Comparison of ENCODE assay signal across 12 cellular contexts in the genomic region with DNA sequence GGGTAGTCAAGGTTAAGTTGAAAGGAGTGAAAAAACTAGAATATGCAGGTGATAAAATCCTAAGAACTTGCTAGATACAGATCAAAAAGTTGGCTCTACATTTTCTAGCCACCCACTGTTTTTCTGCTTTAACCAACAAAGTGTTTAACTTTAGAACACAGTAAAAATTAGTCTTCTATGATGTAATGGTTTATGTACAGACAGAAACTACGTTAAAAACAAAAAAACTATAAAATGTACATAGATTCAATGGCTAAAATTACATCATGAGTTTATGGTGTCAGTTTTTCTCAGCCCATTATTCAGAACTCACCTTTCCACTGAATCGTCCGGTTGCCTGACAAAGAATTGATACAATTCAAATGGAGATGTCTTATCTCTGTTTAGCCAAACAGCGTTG. TPM values are rescaled to one million over a fixed set of nuclear protein-coding genes. Genes with fewer than 3 reads are reported as not detected.
DNase-seq lines count a peak whose midpoint lies in the region; ATAC-seq, FAIRE-seq and TF ChIP-seq lines count a peak whose summit lies in the region.
"Had no signal": no experiment of that assay in that cellular context is flagged by ENCODE, and none has a peak within 500 bp of the region (broad histone marks: within the 10 kb centered on the region; RNA-seq: fewer than 3 reads in every experiment).

No MANE protein-coding gene starts in this region.

- H3K4me3 ChIP-seq in Panc1 (ENCODE audit: low read depth in 2 of 2, low read length in 2 of 2) (peak overlapping the region; percentile 93 to 98), epithelial cell of esophagus (ENCODE audit: low read length) (peak overlapping the region; percentile 98), retinal pigment epithelial cell (ENCODE audit: low read length) (peak overlapping the region; percentile 99)
- H3K4me3 ChIP-seq: prostate gland had no signal

- peak overlapping the region; percentile 95 for H3K27ac Mint-ChIP-seq in activated CD4-positive, alpha-beta T cell treated with anti-CD3 and anti-CD28 coated beads for 36 hours

- no peak for DNase-seq in activated CD4-positive, alpha-beta T cell treated with anti-CD3 and anti-CD28 coated beads for 36 hours
- DNase-seq in activated CD4-positive, alpha-beta T cell treated with anti-CD3 and anti-CD28 coated beads, Interleukin-2, amount 50 U/mL, for 1 hour, result no peak
- DNase-seq in Panc1 (ENCODE audit: low read depth, low spot score) (no peak), epithelial cell of esophagus (ENCODE audit: low read depth) (no peak), retinal pigment epithelial cell (ENCODE audit: low read depth) (no peak), HEK293T (ENCODE audit: extremely low spot score) (no peak), NOMO-1 (lab: John Stamatoyannopoulos, UW; ENCODE audit: unreplicated experiment in 2 of 2) (no peak), GM12892 (ENCODE audit: insufficient read length) (no peak)
- DNase-seq: activated CD4-positive, alpha-beta T cell treated with anti-CD3 and anti-CD28 coated beads for 4 hours; caudate nucleus; NCI-H526 had no signal

- POLR2A ChIA-PET in activated CD4-positive, alpha-beta T cell treated with anti-CD3 and anti-CD28 coated beads for 36 hours (lab: Charles Lee), result no interaction called here
- POLR2A ChIA-PET in Panc1 (lab: Charles Lee), result no interaction called here
- POLR2A ChIA-PET in HEK293T (lab: Yijun Ruan, JAX), result no interaction called here

- peaks cover 29% of the 10 kb centered on the region for H3K36me3 Mint-ChIP-seq in activated CD4-positive, alpha-beta T cell treated with anti-CD3 and anti-CD28 coated beads for 36 hours (ENCODE audit: low read depth)

- H3K9me3 ChIP-seq in Panc1 (ENCODE audit: control insufficient read depth, insufficient read depth, low read depth, low read length), result no peaks in the 10 kb centered on the region
- H3K9me3 ChIP-seq: prostate gland had no signal

- TF ChIP-seq CTCF in Panc1 (IDR thresholded peaks at IDR 0.05), result no peak
- TF ChIP-seq CTCF in epithelial cell of esophagus (IDR thresholded peaks at IDR 0.05; ENCODE audit: insufficient read depth, low read depth, low read length, missing control alignments), result no peak
- no peak for TF ChIP-seq CTCF in retinal pigment epithelial cell (conservative IDR thresholded peaks at IDR 0.05; ENCODE audit: low read depth, low read length)

- H3K4me1 Mint-ChIP-seq in activated CD4-positive, alpha-beta T cell treated with anti-CD3 and anti-CD28 coated beads for 36 hours, result peaks cover 20% of the 10 kb centered on the region

- TF ChIP-seq POLR2A in GM12892 (IDR thresholded peaks at IDR 0.05; ENCODE audit: low read depth, low read length), result no peak

- in situ Hi-C loops in Panc1 (cut with HindIII; ENCODE audit: low pct_unique_long_range_greater_than_20kb, low sequenced_read_pairs), result no loop called here

- no peaks in the 10 kb centered on the region; the same call in 1 of the 2 replicates for H3K27me3 ChIP-seq in Panc1 (ENCODE audit: control insufficient read depth, insufficient read depth, low read length)

- peak overlapping the region; percentile 88 for H3K4me3 Mint-ChIP-seq in activated CD4-positive, alpha-beta T cell treated with anti-CD3 and anti-CD28 coated beads for 36 hours

- H3K36me3 ChIP-seq in Panc1 (ENCODE audit: control insufficient read depth, insufficient read depth, low read length), result peaks cover 27% of the 10 kb centered on the region
- H3K36me3 ChIP-seq: prostate gland had no signal

- CTCF ChIA-PET in activated CD4-positive, alpha-beta T cell treated with anti-CD3 and anti-CD28 coated beads for 36 hours (lab: Charles Lee), result interaction anchor here (3.1 to 3.6 kb wide), 2 partner anchors 12 to 1268 kb away, joined by 12 to 56 read pairs; partner anchors contain the start of gene ALG10
- CTCF ChIA-PET in Panc1 (lab: Charles Lee), result no interaction called here
- CTCF ChIA-PET in HEK293T (lab: Yijun Ruan, JAX), result no interaction called here

- intact Hi-C loops in activated CD4-positive, alpha-beta T cell treated with anti-CD3 and anti-CD28 coated beads for 36 hours (cut with DNase I, micrococcal nuclease), result loop anchor here (5.0 to 10.0 kb wide), 2 partner anchors 1009 to 1096 kb away; partner anchors contain the start of gene ETFBKMT (in 1 of the 2)
- intact Hi-C loops in Panc1 (cut with micrococcal nuclease; ENCODE audit: unreplicated experiment), result no loop called here

- ATAC-seq in activated CD4-positive, alpha-beta T cell treated with anti-CD3 and anti-CD28 coated beads for 36 hours, result no peak
- no peak for ATAC-seq in Panc1

- no peak for FAIRE-seq in GM12892 (lab: Jason Lieb, UNC)

- H3K27ac ChIP-seq in Panc1 (ENCODE audit: low read length), result peak overlapping the region; percentile 99

- H3K4me1 ChIP-seq in Panc1 (ENCODE audit: control insufficient read depth, insufficient read depth, low read length), result peaks cover 10% of the 10 kb centered on the region

- no TSS peak for BruUV-seq in Panc1 (replicated peaks; lab: Mats Ljungman, UMichigan)

- no peaks in the 10 kb centered on the region for H3K27me3 Mint-ChIP-seq in activated CD4-positive, alpha-beta T cell treated with anti-CD3 and anti-CD28 coated beads for 36 hours

- H3K9me3 Mint-ChIP-seq in activated CD4-positive, alpha-beta T cell treated with anti-CD3 and anti-CD28 coated beads for 36 hours (ENCODE audit: low read depth), result no peaks in the 10 kb centered on the region

TF ChIP-seq in HEK293T, 16 proteins besides CTCF, POLR2A, EP300 and RAD21:
- no peak for TF ChIP-seq ARNT (IDR thresholded peaks at IDR 0.05)
- TF ChIP-seq BHLHE40 (IDR thresholded peaks at IDR 0.05; ENCODE audit: borderline replicate concordance), result no peak
- TF ChIP-seq SUZ12 (IDR thresholded peaks at IDR 0.05), result no peak

RNA-seq across cellular contexts. Expression of gene YARS2, which starts 2.1 kb away (rescaled TPM):
- 10 to 100 TPM; 33.0 to 45.9 TPM for total RNA-seq in activated CD4-positive, alpha-beta T cell treated with anti-CD3 and anti-CD28 coated beads for 36 hours
- total RNA-seq in Panc1 (2021; ENCODE audit: unreplicated experiment), result 28.0 TPM
- polyA plus RNA-seq in Panc1 (2012; ENCODE audit: insufficient read length), result 26.4 TPM
- polyA plus RNA-seq in GM12892 (2012; ENCODE audit: missing spikeins), result 19.3 TPM
